31 cellular contexts compared by ENCODE assay signal in the genomic region with DNA sequence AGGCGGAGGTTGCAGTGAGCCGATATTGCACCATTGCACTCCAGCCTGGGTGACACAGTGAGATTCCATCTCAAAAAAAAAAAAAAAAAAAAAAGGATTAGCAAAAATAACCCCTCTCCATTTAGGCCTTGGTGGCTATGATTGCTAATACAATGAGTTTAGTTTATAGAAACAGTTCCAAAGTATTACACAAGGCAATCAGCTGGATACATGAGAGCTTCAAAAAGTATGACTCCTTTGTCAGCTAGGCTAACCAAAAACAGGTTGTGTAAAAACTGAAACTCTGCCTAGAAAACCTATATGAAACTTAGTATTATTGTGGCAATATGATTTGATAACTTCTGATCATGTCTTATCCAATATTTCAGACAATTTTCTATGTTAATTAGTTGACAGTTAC. TPM values are rescaled to one million over a fixed set of nuclear protein-coding genes. Genes with fewer than 3 reads are reported as not detected.
A peak's percentile ranks its signal among the peaks of the same experiment; 100 is the strongest.
DNase-seq lines count a peak whose midpoint lies in the region; ATAC-seq and TF ChIP-seq lines count a peak whose summit lies in the region.
"Had no signal": no experiment of that assay in that cellular context is flagged by ENCODE, and none has a peak within 500 bp of the region (broad histone marks: within the 10 kb centered on the region; RNA-seq: fewer than 3 reads in every experiment).

No MANE protein-coding gene starts in this region.

- no peak for TF ChIP-seq EP300 in esophagus muscularis mucosa (IDR thresholded peaks at IDR 0.05)

- H3K4me1 ChIP-seq in esophagus muscularis mucosa (peaks cover 0 to 53% (median 28%) of the 10 kb centered on the region in 4 donors), Peyer's patch (no peaks in the 10 kb centered on the region)
- H3K4me1 ChIP-seq: neural progenitor cell, parathyroid adenoma, SJCRH30 had no signal

- ATAC-seq in GM21737 (IDR thresholded peaks at IDR 0.05; ENCODE audit: unreplicated experiment), result no peak
- ATAC-seq: activated CD4-positive, CD25-positive, alpha-beta regulatory T cell treated with anti-CD3 and anti-CD28 coated beads, Interleukin-2, amount 50 U/mL, for 24 hours; left cardiac atrium; right cardiac atrium had no signal

- TF ChIP-seq POLR2A in esophagus muscularis mucosa (IDR thresholded peaks at IDR 0.05; ENCODE audit: low read depth) (no peak), erythroblast (IDR thresholded peaks at IDR 0.05; ENCODE audit: low read length) (no peak), Peyer's patch (IDR thresholded peaks at IDR 0.05) (no peak)

- H3K27me3 ChIP-seq in esophagus muscularis mucosa, result no peaks in the 10 kb centered on the region
- H3K27me3 ChIP-seq in Peyer's patch, result peaks cover 0 to 3% of the 10 kb centered on the region in 2 donors
- H3K27me3 ChIP-seq: neural progenitor cell, SJCRH30 had no signal

- TF ChIP-seq CTCF in AG10803 (conservative IDR thresholded peaks at IDR 0.05; ENCODE audit: low read length) (no peak), esophagus muscularis mucosa (IDR thresholded peaks at IDR 0.05) (no peak), Peyer's patch (IDR thresholded peaks at IDR 0.05) (no peak)

- H3K4me3 ChIP-seq in AG10803 (ENCODE audit: low read length) (no peak overlapping the region), esophagus muscularis mucosa (no peak overlapping the region), Peyer's patch (no peak overlapping the region)
- H3K4me3 ChIP-seq: neural progenitor cell, SJCRH30 had no signal

- no peaks in the 10 kb centered on the region for H3K9me3 ChIP-seq in esophagus muscularis mucosa
- H3K9me3 ChIP-seq in Peyer's patch, result no peaks in the 10 kb centered on the region
- H3K9me3 ChIP-seq: SJCRH30 had no signal

- intact Hi-C loops in esophagus muscularis mucosa (cut with DNase I), result no loop called here

- H3K36me3 ChIP-seq in esophagus muscularis mucosa (no peaks in the 10 kb centered on the region), Peyer's patch (no peaks in the 10 kb centered on the region)
- H3K36me3 ChIP-seq: neural progenitor cell, SJCRH30 had no signal

- DNase-seq in AG10803 (ENCODE audit: low read depth), result peak; percentile 88
- peak; percentile 28 for DNase-seq in HS-5 (ENCODE audit: low read depth)
- no peak for DNase-seq in esophagus muscularis mucosa (ENCODE audit: extremely low spot score)
- DNase-seq in iris pigment epithelial cell (ENCODE audit: low read depth), result peak; percentile 80
- no peak for DNase-seq in erythroblast (lab: John Stamatoyannopoulos, UW)
- DNase-seq in NCI-H446 (lab: John Stamatoyannopoulos, UW), result no peak
- DNase-seq in Peyer's patch, result no peak
- DNase-seq: ACHN; activated CD4-positive, alpha-beta T cell treated with anti-CD3 and anti-CD28 coated beads, Interleukin-2, amount 50 U/mL, for 48 hours; activated CD8-positive, alpha-beta memory T cell treated with anti-CD3 and anti-CD28 coated beads, Interleukin-2, amount 50 U/mL, for 48 hours; aorta; caudate nucleus; DND-41; GOT3; KBM-7; left cardiac atrium; MM.1S; NCI-H1417; NCI-H2081 treated with DMSO at 0.1 percent for 48 hours; NCI-H226; NCI-H774; right cardiac atrium; SJCRH30; stimulated activated CD4-positive, alpha-beta T cell treated with anti-CD3 and anti-CD28 coated beads, Interleukin-12 subunit alpha, Interleukin-12 subunit beta, amount 100 ng/mL, for 4 hours; stimulated activated CD4-positive, alpha-beta T cell treated with anti-CD3 and anti-CD28 coated beads, Interleukin-4, amount 100 ng/mL, for 1 hour; substantia nigra; T-helper 1 cell had no signal

- peak overlapping the region; percentile 54 to 75 (median 62) for H3K27ac ChIP-seq in esophagus muscularis mucosa (replicated peaks in 1 of 4)
- H3K27ac ChIP-seq in Peyer's patch, result no peak overlapping the region
- H3K27ac ChIP-seq: neural progenitor cell, parathyroid adenoma, SJCRH30 had no signal

- 59% methylated on average over 2 of the region's 2 CpGs for WGBS in esophagus muscularis mucosa

RNA-seq across cellular contexts. Expression of a gene that starts 57.2 kb away (rescaled TPM):
- 10 to 100 TPM in 3 of 4 donors, 1 to 10 TPM in 1; 7.8 to 15.0 (median 12.8) TPM for total RNA-seq in esophagus muscularis mucosa
- total RNA-seq in Peyer's patch, result 1 to 10 TPM in 3 of 4 donors, not detected in 1; 6.4 to 8.9 (median 8.3) TPM

RNA-seq across cellular contexts. Expression of a gene that starts 57.6 kb away (rescaled TPM):
- total RNA-seq in esophagus muscularis mucosa (10 to 100 TPM; 18.7 to 45.8 (median 32.0) TPM), Peyer's patch (10 to 100 TPM in 3 of 4 donors, 1 to 10 TPM in 1; 8.3 to 17.1 (median 16.8) TPM)

Comparison
In these comparisons a context has a peak if more than half of its experiments do, and no peak if none do; other contexts are left out.
1. DNase-seq: peak in AG10803 (single experiment), HS-5 (single experiment) and iris pigment epithelial cell (single experiment); none in esophagus muscularis mucosa (single experiment), erythroblast (0 of 2), NCI-H446 (0 of 2) and Peyer's patch (0 of 3).
2. H3K27ac ChIP-seq: peak in esophagus muscularis mucosa (4 of 4); none in Peyer's patch (0 of 4).